ENCODE assay signal across 13 cellular contexts in the genomic region with DNA sequence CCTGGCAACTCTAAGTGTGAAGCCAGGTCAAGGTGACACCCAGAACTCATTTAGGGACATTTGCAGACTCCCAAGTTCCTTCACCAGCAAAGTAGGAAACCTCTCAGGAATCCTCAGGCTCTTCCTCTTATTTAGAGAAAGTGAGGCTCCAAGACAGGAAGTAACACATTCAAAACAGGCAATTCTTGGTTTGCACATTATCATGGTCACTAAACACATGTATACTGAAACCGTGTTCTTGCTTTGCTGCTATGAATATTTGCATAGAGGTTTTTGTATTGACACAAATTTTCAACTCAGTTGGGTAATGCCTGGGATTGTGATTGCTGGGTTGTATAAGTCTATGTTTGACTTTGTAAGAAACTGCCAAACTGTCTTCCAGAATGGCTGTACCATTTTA. TPM values are rescaled to one million over a fixed set of nuclear protein-coding genes. Genes with fewer than 3 reads are reported as not detected.
DNase-seq lines count a peak whose midpoint lies in the region; ATAC-seq and TF ChIP-seq lines count a peak whose summit lies in the region.
"Had no signal": no experiment of that assay in that cellular context is flagged by ENCODE, and none has a peak within 500 bp of the region (broad histone marks: within the 10 kb centered on the region; RNA-seq: fewer than 3 reads in every experiment).

No MANE protein-coding gene starts in this region.

- peak; percentile 76 for ATAC-seq in GM19043 (IDR thresholded peaks at IDR 0.05; ENCODE audit: low read depth, unreplicated experiment)
- ATAC-seq in GM23338: no peak
- peak; percentile 81 for ATAC-seq in HG03175 (IDR thresholded peaks at IDR 0.05; ENCODE audit: unreplicated experiment)
- no peak for ATAC-seq in naive thymus-derived CD4-positive, alpha-beta T cell

- H3K36me3 Mint-ChIP-seq in GM23338 (ENCODE audit: low read depth): no peaks in the 10 kb centered on the region
- no peaks in the 10 kb centered on the region for H3K36me3 Mint-ChIP-seq in activated CD4-positive, alpha-beta memory T cell treated with anti-CD3 and anti-CD28 coated beads, Interleukin-2, amount 10 ng/mL, durations not matched to agents 7 days and 5 days (ENCODE audit: low read depth)
- no peaks in the 10 kb centered on the region for H3K36me3 Mint-ChIP-seq in naive thymus-derived CD4-positive, alpha-beta T cell
- H3K36me3 Mint-ChIP-seq: memory B cell, WTC11 had no signal

- H2AFZ ChIP-seq in GM23338: peak overlapping the region; percentile 95

- TF ChIP-seq CTCF in DOHH2 (IDR thresholded peaks at IDR 0.05; ENCODE audit: low read depth, low read length, poor library complexity, severe bottlenecking) (no peak), GM23338 (conservative IDR thresholded peaks at IDR 0.05; ENCODE audit: low read depth in 2 of 2) (no peak)

- H3F3A ChIP-seq in DOHH2 (ENCODE audit: control insufficient read depth, insufficient read depth) (no peaks in the 10 kb centered on the region), GM23338 (replicated peaks; ENCODE audit: low read depth) (no peaks in the 10 kb centered on the region)

- H3K4me1 ChIP-seq in DOHH2 (ENCODE audit: control insufficient read depth, low read length) (peaks cover 13% of the 10 kb centered on the region), GM23338 (ENCODE audit: insufficient read depth) (peaks cover 9% of the 10 kb centered on the region; the same call in 1 of the 2 replicates)
- H3K4me1 ChIP-seq in naive thymus-derived CD4-positive, alpha-beta T cell (ENCODE audit: control insufficient read depth in 2 of 2, insufficient read depth in 2 of 2, low read length in 2 of 2): no peaks in the 10 kb centered on the region

- peaks cover 7% of the 10 kb centered on the region for H3K27me3 Mint-ChIP-seq in GM23338 (ENCODE audit: insufficient read depth, low read depth, poor library complexity)
- H3K27me3 Mint-ChIP-seq in activated CD4-positive, alpha-beta memory T cell treated with anti-CD3 and anti-CD28 coated beads, Interleukin-2, amount 10 ng/mL, durations not matched to agents 7 days and 5 days: peaks cover 8% of the 10 kb centered on the region
- peaks cover 0 to 3% (median 0%) of the 10 kb centered on the region in 5 donors for H3K27me3 Mint-ChIP-seq in naive thymus-derived CD4-positive, alpha-beta T cell

- CTCF ChIA-PET in activated CD4-positive, alpha-beta memory T cell treated with anti-CD3 and anti-CD28 coated beads, Interleukin-2, amount 10 ng/mL, durations not matched to agents 7 days and 5 days (lab: Charles Lee): no interaction called here
- CTCF ChIA-PET in naive thymus-derived CD4-positive, alpha-beta T cell (lab: Charles Lee): no interaction called here

- no peak overlapping the region for H3K27ac Mint-ChIP-seq in GM23338
- no peak overlapping the region for H3K27ac Mint-ChIP-seq in activated CD4-positive, alpha-beta memory T cell treated with anti-CD3 and anti-CD28 coated beads, Interleukin-2, amount 10 ng/mL, durations not matched to agents 7 days and 5 days
- H3K27ac Mint-ChIP-seq in naive thymus-derived CD4-positive, alpha-beta T cell: no peak overlapping the region
- H3K27ac Mint-ChIP-seq: memory B cell, WTC11 had no signal

- H3K4me2 ChIP-seq in DOHH2 (ENCODE audit: low read length): peak overlapping the region; percentile 10
- no peak overlapping the region for H3K4me2 ChIP-seq in GM23338

- no peaks in the 10 kb centered on the region for H3K36me3 ChIP-seq in DOHH2 (ENCODE audit: control insufficient read depth, low read length)
- no peaks in the 10 kb centered on the region for H3K36me3 ChIP-seq in GM23338 (ENCODE audit: insufficient read depth)
- H3K36me3 ChIP-seq in naive thymus-derived CD4-positive, alpha-beta T cell (ENCODE audit: control insufficient read depth in 2 of 3, insufficient read depth in 3 of 3, low read length in 3 of 3): no peaks in the 10 kb centered on the region

- no peaks in the 10 kb centered on the region for H3K9me3 Mint-ChIP-seq in GM23338
- no peaks in the 10 kb centered on the region for H3K9me3 Mint-ChIP-seq in activated CD4-positive, alpha-beta memory T cell treated with anti-CD3 and anti-CD28 coated beads, Interleukin-2, amount 10 ng/mL, durations not matched to agents 7 days and 5 days
- H3K9me3 Mint-ChIP-seq in naive thymus-derived CD4-positive, alpha-beta T cell: peaks cover 0 to 6% (median 3%) of the 10 kb centered on the region in 11 donors
- H3K9me3 Mint-ChIP-seq: memory B cell had no signal

- H4K20me1 ChIP-seq in DOHH2 (ENCODE audit: control insufficient read depth, insufficient read depth, low read depth, low read length) (no peaks in the 10 kb centered on the region), GM23338 (replicated peaks; ENCODE audit: insufficient read depth) (no peaks in the 10 kb centered on the region)

- DNase-seq in GM23338 (ENCODE audit: low spot score) (no peak), glomerular visceral epithelial cell (ENCODE audit: extremely low spot score) (no peak), SIG-M5 treated with dmso at 0.1 percent for 504 hours (lab: John Stamatoyannopoulos, UW; ENCODE audit: unreplicated experiment) (no peak)
- DNase-seq in activated CD4-positive, alpha-beta memory T cell treated with anti-CD3 and anti-CD28 coated beads, Interleukin-2, amount 10 ng/mL, durations not matched to agents 7 days and 5 days: no peak
- no peak for DNase-seq in naive thymus-derived CD4-positive, alpha-beta T cell
- DNase-seq: DMS153; SHP77; stimulated activated CD4-positive, alpha-beta T cell treated with anti-CD3 and anti-CD28 coated beads, Interleukin-4, amount 100 ng/mL, for 24 hours had no signal

- no peak overlapping the region for H3K27ac ChIP-seq in DOHH2 (ENCODE audit: low read depth, low read length)
- H3K27ac ChIP-seq in GM23338 (ENCODE audit: low read depth): no peak overlapping the region
- H3K27ac ChIP-seq in naive thymus-derived CD4-positive, alpha-beta T cell (ENCODE audit: low read depth, low read length): no peak overlapping the region

- H3K4me3 ChIP-seq in DOHH2 (ENCODE audit: low read length) (no peak overlapping the region), GM23338 (no peak overlapping the region)
- no peak overlapping the region for H3K4me3 ChIP-seq in naive thymus-derived CD4-positive, alpha-beta T cell (ENCODE audit: low read length)

- H3K79me2 ChIP-seq in DOHH2 (ENCODE audit: control insufficient read depth, low read length) (no peaks in the 10 kb centered on the region), GM23338 (replicated peaks; ENCODE audit: insufficient read depth) (no peaks in the 10 kb centered on the region)

- POLR2A ChIA-PET in activated CD4-positive, alpha-beta memory T cell treated with anti-CD3 and anti-CD28 coated beads, Interleukin-2, amount 10 ng/mL, durations not matched to agents 7 days and 5 days (lab: Charles Lee): no interaction called here
- POLR2A ChIA-PET in naive thymus-derived CD4-positive, alpha-beta T cell (lab: Charles Lee): interaction anchor here (1.0 kb wide), 1 partner anchor 14 kb away, joined by 3 read pairs; no protein-coding TSS in a partner anchor

- H3K27me3 ChIP-seq in DOHH2 (ENCODE audit: control insufficient read depth, low read length) (no peaks in the 10 kb centered on the region), GM23338 (ENCODE audit: insufficient read depth) (no peaks in the 10 kb centered on the region)
- no peaks in the 10 kb centered on the region for H3K27me3 ChIP-seq in naive thymus-derived CD4-positive, alpha-beta T cell (ENCODE audit: control insufficient read depth in 2 of 2, insufficient read depth in 2 of 2, low read length in 2 of 2)

- no peak overlapping the region for H3K4me3 Mint-ChIP-seq in GM23338
- H3K4me3 Mint-ChIP-seq in activated CD4-positive, alpha-beta memory T cell treated with anti-CD3 and anti-CD28 coated beads, Interleukin-2, amount 10 ng/mL, durations not matched to agents 7 days and 5 days: no peak overlapping the region
- no peak overlapping the region for H3K4me3 Mint-ChIP-seq in naive thymus-derived CD4-positive, alpha-beta T cell
- H3K4me3 Mint-ChIP-seq: memory B cell, WTC11 had no signal

- H3K9me2 ChIP-seq in DOHH2 (replicated peaks; ENCODE audit: control insufficient read depth, low read length) (no peaks in the 10 kb centered on the region), GM23338 (ENCODE audit: insufficient read depth) (no peaks in the 10 kb centered on the region)

- intact Hi-C loops in naive thymus-derived CD4-positive, alpha-beta T cell (cut with micrococcal nuclease): no loop called here

- H3K4me1 Mint-ChIP-seq in GM23338: peaks cover 10% of the 10 kb centered on the region; the same call in 2 of the 3 replicates
- H3K4me1 Mint-ChIP-seq in activated CD4-positive, alpha-beta memory T cell treated with anti-CD3 and anti-CD28 coated beads, Interleukin-2, amount 10 ng/mL, durations not matched to agents 7 days and 5 days: peaks cover 4% of the 10 kb centered on the region
- H3K4me1 Mint-ChIP-seq in naive thymus-derived CD4-positive, alpha-beta T cell: peaks cover 0 to 5% (median 0%) of the 10 kb centered on the region in 7 donors

- no peaks in the 10 kb centered on the region for H3K9me3 ChIP-seq in DOHH2 (ENCODE audit: control insufficient read depth, insufficient read depth, low read length)
- H3K9me3 ChIP-seq in naive thymus-derived CD4-positive, alpha-beta T cell (ENCODE audit: control insufficient read depth in 2 of 3, low read length in 3 of 3): no peaks in the 10 kb centered on the region

RNA-seq across cellular contexts. Expression of a gene that starts 13.2 kb away (rescaled TPM):
- total RNA-seq in GM23338 (2014; rRNA removed; shearing (Covaris generic)): 52.6 and 68.4 TPM in 2 replicates
- polyA plus RNA-seq in GM23338 (2016; fragmentation: Nextera tagmentation; extraction: Ambion mirVana): 27.6 and 28.3 TPM in 2 replicates
- 10 to 100 TPM; 55.5 to 59.0 TPM for total RNA-seq in activated CD4-positive, alpha-beta memory T cell treated with anti-CD3 and anti-CD28 coated beads, Interleukin-2, amount 10 ng/mL, durations not matched to agents 7 days and 5 days
- 100 to 1,000 TPM in 1 of 5 experiments, 10 to 100 TPM in 4; 55.0 to 106 (median 71.8) TPM for total RNA-seq in naive thymus-derived CD4-positive, alpha-beta T cell
- 10 to 100 TPM; 17.5 to 27.3 TPM for polyA plus RNA-seq in naive thymus-derived CD4-positive, alpha-beta T cell

Comparison
In these comparisons a context has a peak if more than half of its experiments do, and no peak if none do; other contexts are left out.
1. ATAC-seq: peak in GM19043 (single experiment) and HG03175 (single experiment); none in GM23338 (single experiment) and naive thymus-derived CD4-positive, alpha-beta T cell (single experiment).